20 cellular contexts compared by ENCODE assay signal in the genomic region with DNA sequence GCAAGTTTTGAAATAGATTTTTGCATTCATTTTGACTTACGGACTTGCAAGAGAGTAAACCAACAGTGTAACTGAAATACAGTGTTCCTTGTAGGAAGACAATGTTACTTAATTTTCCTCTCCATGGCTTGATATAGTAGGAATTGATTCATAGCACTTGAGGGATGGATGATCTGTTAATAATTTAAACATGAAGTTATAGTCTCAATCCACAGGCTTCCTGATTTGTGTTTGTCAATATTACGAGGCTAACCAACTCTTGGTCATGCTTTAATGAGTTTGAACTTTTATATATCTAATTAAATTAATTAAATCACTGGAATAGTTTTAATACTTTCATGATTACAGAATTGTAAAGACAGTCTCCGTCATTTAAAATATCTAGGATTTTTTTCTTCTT.
DNase-seq lines count a peak whose midpoint lies in the region; ATAC-seq and TF ChIP-seq lines count a peak whose summit lies in the region.
"Had no signal": no experiment of that assay in that cellular context is flagged by ENCODE, and none has a peak within 500 bp of the region (broad histone marks: within the 10 kb centered on the region; RNA-seq: fewer than 3 reads in every experiment).

No MANE protein-coding gene starts in this region.

- intact Hi-C loops in stomach (cut with DNase I; ENCODE audit: low total_unique reads), result no loop called here
- intact Hi-C loops in right cardiac atrium (cut with DNase I), result no loop called here

- H3K36me3 ChIP-seq in brain microvascular endothelial cell (replicated peaks) (no peaks in the 10 kb centered on the region), stomach (no peaks in the 10 kb centered on the region)
- H3K36me3 ChIP-seq: ascending aorta had no signal

- DNase-seq in HT-29 (ENCODE audit: low spot score) (peak; percentile 12), brain microvascular endothelial cell (no peak), kidney tubule cell (ENCODE audit: low spot score) (peak; percentile 60), stomach (no peak), right cardiac atrium (no peak), COLO668 (lab: John Stamatoyannopoulos, UW; ENCODE audit: unreplicated experiment) (no peak)
- DNase-seq: activated CD8-positive, alpha-beta T cell treated with anti-CD3 and anti-CD28 coated beads, Interleukin-2, amount 10 ng/mL, durations not matched to agents 7 days and 5 days; activated naive CD4-positive, alpha-beta T cell treated with anti-CD3 and anti-CD28 coated beads, Interleukin-2, amount 10 ng/mL, durations not matched to agents 7 days and 5 days; activated T-cell treated with anti-CD3 and anti-CD28 coated beads, Interleukin-2, amount 50 U/mL, for 4 hours; foreskin melanocyte; hypothalamus; islet precursor cell; NCI-H1417 treated with DMSO at 0.1 percent for 48 hours; NCI-H2171 treated with DMSO at 0.1 percent for 48 hours; NCI-H69; nephron progenitor cell; psoas muscle had no signal

- H3K4me1 ChIP-seq in stomach (peaks cover 0 to 33% (median 6%) of the 10 kb centered on the region in 4 donors), right cardiac atrium (ENCODE audit: control insufficient read depth, insufficient read depth, low read length) (no peaks in the 10 kb centered on the region)
- H3K4me1 ChIP-seq: ascending aorta, psoas muscle had no signal

- 60 to 73% (median 69%) methylated on average over 3 of the region's 3 CpGs for WGBS in stomach, 5 donors
- 80% methylated on average over 3 of the region's 3 CpGs for WGBS in right cardiac atrium

- H3K4me3 ChIP-seq in brain microvascular endothelial cell (ENCODE audit: low read depth, low read length) (no peak overlapping the region), stomach (no peak overlapping the region), right cardiac atrium (ENCODE audit: low read length) (no peak overlapping the region)
- H3K4me3 ChIP-seq: ascending aorta, psoas muscle had no signal

- TF ChIP-seq CTCF in brain microvascular endothelial cell (IDR thresholded peaks at IDR 0.05; ENCODE audit: low read depth, low read length, missing control alignments) (no peak), stomach (IDR thresholded peaks at IDR 0.05) (no peak)

- peak overlapping the region; percentile 79 for H3K27ac ChIP-seq in brain microvascular endothelial cell
- peak overlapping the region in 3 of 5 donors; percentile 12 to 72 (median 58) for H3K27ac ChIP-seq in stomach
- no peak overlapping the region for H3K27ac ChIP-seq in right cardiac atrium (ENCODE audit: low read length)
- H3K27ac ChIP-seq: ascending aorta, psoas muscle had no signal

- TF ChIP-seq EP300 in stomach (IDR thresholded peaks at IDR 0.05), result no peak

- no peaks in the 10 kb centered on the region for H3K27me3 ChIP-seq in brain microvascular endothelial cell (replicated peaks)
- no peaks in the 10 kb centered on the region for H3K27me3 ChIP-seq in stomach
- H3K27me3 ChIP-seq in right cardiac atrium (ENCODE audit: control insufficient read depth, insufficient read depth), result no peaks in the 10 kb centered on the region
- H3K27me3 ChIP-seq: ascending aorta had no signal

- in situ Hi-C loops in brain microvascular endothelial cell (cut with HindIII; ENCODE audit: low pct_ligation_motif_present, low sequenced_read_pairs), result no loop called here

- ATAC-seq in GM21723 (IDR thresholded peaks at IDR 0.05; ENCODE audit: unreplicated experiment) (no peak), right cardiac atrium (no peak)
- ATAC-seq: activated CD8-positive, alpha-beta T cell treated with anti-CD3 and anti-CD28 coated beads, Interleukin-2, amount 10 ng/mL, durations not matched to agents 7 days and 5 days; activated T-cell treated with anti-CD3 and anti-CD28 coated beads, Interleukin-2, amount 50 U/mL, for 4 hours; psoas muscle; WTC11 had no signal

- TF ChIP-seq POLR2A in stomach (IDR thresholded peaks at IDR 0.05), result no peak

- H3K9me3 ChIP-seq in stomach, result no peaks in the 10 kb centered on the region
- no peaks in the 10 kb centered on the region for H3K9me3 ChIP-seq in right cardiac atrium (ENCODE audit: control insufficient read depth, low read length)
- H3K9me3 ChIP-seq: ascending aorta, psoas muscle had no signal

Comparison
In these comparisons a context has a peak if more than half of its experiments do, and no peak if none do; other contexts are left out.
1. DNase-seq: peak in HT-29 (single experiment) and kidney tubule cell (single experiment); none in brain microvascular endothelial cell (single experiment), stomach (single experiment), right cardiac atrium (0 of 3) and COLO668 (single experiment).